1 cellular context compared by ENCODE assay signal in the genomic region with DNA sequence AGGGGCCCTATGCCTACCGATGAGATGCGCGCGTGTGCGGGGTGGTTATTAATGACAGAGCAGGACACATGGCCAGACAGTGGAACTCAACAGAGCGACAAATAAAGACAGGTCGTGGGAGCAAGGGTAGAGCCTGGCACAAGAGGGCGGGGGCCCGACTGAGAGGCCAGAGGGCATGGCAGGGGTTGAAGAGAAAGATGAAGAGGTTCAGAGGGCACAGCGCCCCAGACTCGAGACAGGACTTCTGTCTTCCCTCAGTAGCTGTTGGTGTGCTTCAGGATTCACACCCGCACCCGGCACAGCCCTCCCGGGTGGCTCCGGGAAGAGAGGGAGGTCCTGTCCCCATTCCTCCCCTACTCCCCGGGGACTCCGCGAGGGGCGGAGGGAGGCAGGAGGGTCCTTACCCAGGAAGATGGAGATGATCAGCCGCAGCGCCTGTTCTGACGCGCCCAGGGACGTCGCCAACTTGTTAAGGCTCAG.
TF ChIP-seq lines count a peak whose summit lies in the region.

No MANE protein-coding gene starts in this region.

TF ChIP-seq in HepG2, 621 proteins besides CTCF, POLR2A, EP300 and RAD21 (continues in another document):
- no peak for TF ChIP-seq HOXA5 (CRISPR knock-in tag; IDR thresholded peaks at IDR 0.05)
- no peak for TF ChIP-seq SATB2 (CRISPR knock-in tag; IDR thresholded peaks at IDR 0.05)
- TF ChIP-seq, protein P1, sequence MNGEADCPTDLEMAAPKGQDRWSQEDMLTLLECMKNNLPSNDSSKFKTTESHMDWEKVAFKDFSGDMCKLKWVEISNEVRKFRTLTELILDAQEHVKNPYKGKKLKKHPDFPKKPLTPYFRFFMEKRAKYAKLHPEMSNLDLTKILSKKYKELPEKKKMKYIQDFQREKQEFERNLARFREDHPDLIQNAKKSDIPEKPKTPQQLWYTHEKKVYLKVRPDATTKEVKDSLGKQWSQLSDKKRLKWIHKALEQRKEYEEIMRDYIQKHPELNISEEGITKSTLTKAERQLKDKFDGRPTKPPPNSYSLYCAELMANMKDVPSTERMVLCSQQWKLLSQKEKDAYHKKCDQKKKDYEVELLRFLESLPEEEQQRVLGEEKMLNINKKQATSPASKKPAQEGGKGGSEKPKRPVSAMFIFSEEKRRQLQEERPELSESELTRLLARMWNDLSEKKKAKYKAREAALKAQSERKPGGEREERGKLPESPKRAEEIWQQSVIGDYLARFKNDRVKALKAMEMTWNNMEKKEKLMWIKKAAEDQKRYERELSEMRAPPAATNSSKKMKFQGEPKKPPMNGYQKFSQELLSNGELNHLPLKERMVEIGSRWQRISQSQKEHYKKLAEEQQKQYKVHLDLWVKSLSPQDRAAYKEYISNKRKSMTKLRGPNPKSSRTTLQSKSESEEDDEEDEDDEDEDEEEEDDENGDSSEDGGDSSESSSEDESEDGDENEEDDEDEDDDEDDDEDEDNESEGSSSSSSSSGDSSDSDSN (CRISPR knock-in tag; IDR thresholded peaks at IDR 0.05), result no peak
- TF ChIP-seq TAF15 (IDR thresholded peaks at IDR 0.05; ENCODE audit: low read depth, low read length, poor library complexity, severe bottlenecking), result peak; percentile 13
- no peak for TF ChIP-seq BHLHE40 (IDR thresholded peaks at IDR 0.05; ENCODE audit: low read length)
- TF ChIP-seq ZNF724P (CRISPR knock-in tag; IDR thresholded peaks at IDR 0.05; ENCODE audit: borderline replicate concordance), result 0 out of 2 replicates have a peak, but pooled peaks have one; percentile 18
- TF ChIP-seq NCOA5 (CRISPR knock-in tag; IDR thresholded peaks at IDR 0.05), result no peak
- TF ChIP-seq ZNF143 (CRISPR knock-in tag; IDR thresholded peaks at IDR 0.05), result no peak
- no peak for TF ChIP-seq NR1H2 (CRISPR knock-in tag; IDR thresholded peaks at IDR 0.05; ENCODE audit: borderline replicate concordance, low read depth)
- TF ChIP-seq, protein P2, sequence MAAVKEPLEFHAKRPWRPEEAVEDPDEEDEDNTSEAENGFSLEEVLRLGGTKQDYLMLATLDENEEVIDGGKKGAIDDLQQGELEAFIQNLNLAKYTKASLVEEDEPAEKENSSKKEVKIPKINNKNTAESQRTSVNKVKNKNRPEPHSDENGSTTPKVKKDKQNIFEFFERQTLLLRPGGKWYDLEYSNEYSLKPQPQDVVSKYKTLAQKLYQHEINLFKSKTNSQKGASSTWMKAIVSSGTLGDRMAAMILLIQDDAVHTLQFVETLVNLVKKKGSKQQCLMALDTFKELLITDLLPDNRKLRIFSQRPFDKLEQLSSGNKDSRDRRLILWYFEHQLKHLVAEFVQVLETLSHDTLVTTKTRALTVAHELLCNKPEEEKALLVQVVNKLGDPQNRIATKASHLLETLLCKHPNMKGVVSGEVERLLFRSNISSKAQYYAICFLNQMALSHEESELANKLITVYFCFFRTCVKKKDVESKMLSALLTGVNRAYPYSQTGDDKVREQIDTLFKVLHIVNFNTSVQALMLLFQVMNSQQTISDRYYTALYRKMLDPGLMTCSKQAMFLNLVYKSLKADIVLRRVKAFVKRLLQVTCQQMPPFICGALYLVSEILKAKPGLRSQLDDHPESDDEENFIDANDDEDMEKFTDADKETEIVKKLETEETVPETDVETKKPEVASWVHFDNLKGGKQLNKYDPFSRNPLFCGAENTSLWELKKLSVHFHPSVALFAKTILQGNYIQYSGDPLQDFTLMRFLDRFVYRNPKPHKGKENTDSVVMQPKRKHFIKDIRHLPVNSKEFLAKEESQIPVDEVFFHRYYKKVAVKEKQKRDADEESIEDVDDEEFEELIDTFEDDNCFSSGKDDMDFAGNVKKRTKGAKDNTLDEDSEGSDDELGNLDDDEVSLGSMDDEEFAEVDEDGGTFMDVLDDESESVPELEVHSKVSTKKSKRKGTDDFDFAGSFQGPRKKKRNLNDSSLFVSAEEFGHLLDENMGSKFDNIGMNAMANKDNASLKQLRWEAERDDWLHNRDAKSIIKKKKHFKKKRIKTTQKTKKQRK (IDR thresholded peaks at IDR 0.05; ENCODE audit: low read length), result no peak
- peak; percentile 28; the same call in 1 of the 2 replicates for TF ChIP-seq PCBP1 (IDR thresholded peaks at IDR 0.05; ENCODE audit: borderline replicate concordance, low read depth, low read length)
- no peak for TF ChIP-seq TCF12 (IDR thresholded peaks at IDR 0.05)
- no peak for TF ChIP-seq TCF12 (CRISPR knock-in tag; IDR thresholded peaks at IDR 0.05)
- TF ChIP-seq HNRNPUL1 (IDR thresholded peaks at IDR 0.05; ENCODE audit: low read depth, low read length), result no peak
- TF ChIP-seq POLR2AphosphoS2 (IDR thresholded peaks at IDR 0.05; ENCODE audit: low read depth, low read length), result no peak
- no peak for TF ChIP-seq PPARG (CRISPR knock-in tag; conservative IDR thresholded peaks at IDR 0.05)
- TF ChIP-seq ZNF761 (CRISPR knock-in tag; conservative IDR thresholded peaks at IDR 0.05), result no peak
- TF ChIP-seq ZNF7 (CRISPR knock-in tag; IDR thresholded peaks at IDR 0.05), result no peak
- no peak for TF ChIP-seq FOXA1 (IDR thresholded peaks at IDR 0.05)
- no peak for TF ChIP-seq FOXA1 (CRISPR knock-in tag; IDR thresholded peaks at IDR 0.05)
- no peak for TF ChIP-seq NAIF1 (CRISPR knock-in tag; IDR thresholded peaks at IDR 0.05; ENCODE audit: borderline replicate concordance)
- no peak for TF ChIP-seq ZNF660 (CRISPR knock-in tag; IDR thresholded peaks at IDR 0.05; ENCODE audit: borderline replicate concordance, low read depth)
- no peak for TF ChIP-seq KDM5A (IDR thresholded peaks at IDR 0.05; ENCODE audit: borderline replicate concordance, low read length)
- no peak for TF ChIP-seq NR3C1 (CRISPR knock-in tag; IDR thresholded peaks at IDR 0.05)
- TF ChIP-seq SRF (IDR thresholded peaks at IDR 0.05; ENCODE audit: low read depth, low read length), result no peak
- TF ChIP-seq ZNF234 (CRISPR knock-in tag; conservative IDR thresholded peaks at IDR 0.05), result no peak
- no peak for TF ChIP-seq REXO4 (CRISPR knock-in tag; IDR thresholded peaks at IDR 0.05; ENCODE audit: borderline replicate concordance)
- TF ChIP-seq, protein P3, sequence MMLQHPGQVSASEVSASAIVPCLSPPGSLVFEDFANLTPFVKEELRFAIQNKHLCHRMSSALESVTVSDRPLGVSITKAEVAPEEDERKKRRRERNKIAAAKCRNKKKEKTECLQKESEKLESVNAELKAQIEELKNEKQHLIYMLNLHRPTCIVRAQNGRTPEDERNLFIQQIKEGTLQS (CRISPR knock-in tag; IDR thresholded peaks at IDR 0.05), result no peak
- peak; percentile 67; the same call in 1 of the 2 replicates for TF ChIP-seq HNRNPL (IDR thresholded peaks at IDR 0.05; ENCODE audit: low read depth, low read length)
- TF ChIP-seq SPEN (CRISPR knock-in tag; IDR thresholded peaks at IDR 0.05; ENCODE audit: low read depth), result no peak
- no peak for TF ChIP-seq ZKSCAN1 (IDR thresholded peaks at IDR 0.05; ENCODE audit: low read length)
- no peak for TF ChIP-seq TMF1 (CRISPR knock-in tag; IDR thresholded peaks at IDR 0.05; ENCODE audit: low read depth)
- TF ChIP-seq U2AF1 (optimal IDR thresholded peaks at IDR 0.05; ENCODE audit: low read depth, low read length), result no peak
- TF ChIP-seq, protein P4, sequence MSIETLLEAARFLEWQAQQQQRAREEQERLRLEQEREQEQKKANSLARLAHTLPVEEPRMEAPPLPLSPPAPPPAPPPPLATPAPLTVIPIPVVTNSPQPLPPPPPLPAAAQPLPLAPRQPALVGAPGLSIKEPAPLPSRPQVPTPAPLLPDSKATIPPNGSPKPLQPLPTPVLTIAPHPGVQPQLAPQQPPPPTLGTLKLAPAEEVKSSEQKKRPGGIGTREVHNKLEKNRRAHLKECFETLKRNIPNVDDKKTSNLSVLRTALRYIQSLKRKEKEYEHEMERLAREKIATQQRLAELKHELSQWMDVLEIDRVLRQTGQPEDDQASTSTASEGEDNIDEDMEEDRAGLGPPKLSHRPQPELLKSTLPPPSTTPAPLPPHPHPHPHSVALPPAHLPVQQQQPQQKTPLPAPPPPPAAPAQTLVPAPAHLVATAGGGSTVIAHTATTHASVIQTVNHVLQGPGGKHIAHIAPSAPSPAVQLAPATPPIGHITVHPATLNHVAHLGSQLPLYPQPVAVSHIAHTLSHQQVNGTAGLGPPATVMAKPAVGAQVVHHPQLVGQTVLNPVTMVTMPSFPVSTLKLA (IDR thresholded peaks at IDR 0.05), result 0 out of 2 replicates have a peak, but pooled peaks have one; percentile 15
- 0 out of 2 replicates have a peak, but pooled peaks have one; percentile 33 for TF ChIP-seq NCOA1 (CRISPR knock-in tag; IDR thresholded peaks at IDR 0.05)
- no peak for TF ChIP-seq SOX6 (IDR thresholded peaks at IDR 0.05)
- no peak for TF ChIP-seq SOX6 (CRISPR knock-in tag; IDR thresholded peaks at IDR 0.05)
- TF ChIP-seq TAF1 (CRISPR knock-in tag; IDR thresholded peaks at IDR 0.05), result no peak
- no peak for TF ChIP-seq ZFP82 (CRISPR knock-in tag; IDR thresholded peaks at IDR 0.05; ENCODE audit: borderline replicate concordance)
- TF ChIP-seq, protein P5, sequence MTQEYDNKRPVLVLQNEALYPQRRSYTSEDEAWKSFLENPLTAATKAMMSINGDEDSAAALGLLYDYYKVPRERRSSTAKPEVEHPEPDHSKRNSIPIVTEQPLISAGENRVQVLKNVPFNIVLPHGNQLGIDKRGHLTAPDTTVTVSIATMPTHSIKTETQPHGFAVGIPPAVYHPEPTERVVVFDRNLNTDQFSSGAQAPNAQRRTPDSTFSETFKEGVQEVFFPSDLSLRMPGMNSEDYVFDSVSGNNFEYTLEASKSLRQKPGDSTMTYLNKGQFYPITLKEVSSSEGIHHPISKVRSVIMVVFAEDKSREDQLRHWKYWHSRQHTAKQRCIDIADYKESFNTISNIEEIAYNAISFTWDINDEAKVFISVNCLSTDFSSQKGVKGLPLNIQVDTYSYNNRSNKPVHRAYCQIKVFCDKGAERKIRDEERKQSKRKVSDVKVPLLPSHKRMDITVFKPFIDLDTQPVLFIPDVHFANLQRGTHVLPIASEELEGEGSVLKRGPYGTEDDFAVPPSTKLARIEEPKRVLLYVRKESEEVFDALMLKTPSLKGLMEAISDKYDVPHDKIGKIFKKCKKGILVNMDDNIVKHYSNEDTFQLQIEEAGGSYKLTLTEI (CRISPR knock-in tag; conservative IDR thresholded peaks at IDR 0.05), result no peak
- no peak for TF ChIP-seq GATA4 (IDR thresholded peaks at IDR 0.05; ENCODE audit: borderline replicate concordance, low read depth)
- TF ChIP-seq ZNF841 (CRISPR knock-in tag; IDR thresholded peaks at IDR 0.05; ENCODE audit: borderline replicate concordance), result no peak
- TF ChIP-seq, protein P6, sequence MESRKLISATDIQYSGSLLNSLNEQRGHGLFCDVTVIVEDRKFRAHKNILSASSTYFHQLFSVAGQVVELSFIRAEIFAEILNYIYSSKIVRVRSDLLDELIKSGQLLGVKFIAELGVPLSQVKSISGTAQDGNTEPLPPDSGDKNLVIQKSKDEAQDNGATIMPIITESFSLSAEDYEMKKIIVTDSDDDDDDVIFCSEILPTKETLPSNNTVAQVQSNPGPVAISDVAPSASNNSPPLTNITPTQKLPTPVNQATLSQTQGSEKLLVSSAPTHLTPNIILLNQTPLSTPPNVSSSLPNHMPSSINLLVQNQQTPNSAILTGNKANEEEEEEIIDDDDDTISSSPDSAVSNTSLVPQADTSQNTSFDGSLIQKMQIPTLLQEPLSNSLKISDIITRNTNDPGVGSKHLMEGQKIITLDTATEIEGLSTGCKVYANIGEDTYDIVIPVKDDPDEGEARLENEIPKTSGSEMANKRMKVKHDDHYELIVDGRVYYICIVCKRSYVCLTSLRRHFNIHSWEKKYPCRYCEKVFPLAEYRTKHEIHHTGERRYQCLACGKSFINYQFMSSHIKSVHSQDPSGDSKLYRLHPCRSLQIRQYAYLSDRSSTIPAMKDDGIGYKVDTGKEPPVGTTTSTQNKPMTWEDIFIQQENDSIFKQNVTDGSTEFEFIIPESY (CRISPR knock-in tag; IDR thresholded peaks at IDR 0.05), result no peak
- no peak for TF ChIP-seq NR2F2 (IDR thresholded peaks at IDR 0.05; ENCODE audit: borderline replicate concordance, low read depth)
- TF ChIP-seq, protein P7, sequence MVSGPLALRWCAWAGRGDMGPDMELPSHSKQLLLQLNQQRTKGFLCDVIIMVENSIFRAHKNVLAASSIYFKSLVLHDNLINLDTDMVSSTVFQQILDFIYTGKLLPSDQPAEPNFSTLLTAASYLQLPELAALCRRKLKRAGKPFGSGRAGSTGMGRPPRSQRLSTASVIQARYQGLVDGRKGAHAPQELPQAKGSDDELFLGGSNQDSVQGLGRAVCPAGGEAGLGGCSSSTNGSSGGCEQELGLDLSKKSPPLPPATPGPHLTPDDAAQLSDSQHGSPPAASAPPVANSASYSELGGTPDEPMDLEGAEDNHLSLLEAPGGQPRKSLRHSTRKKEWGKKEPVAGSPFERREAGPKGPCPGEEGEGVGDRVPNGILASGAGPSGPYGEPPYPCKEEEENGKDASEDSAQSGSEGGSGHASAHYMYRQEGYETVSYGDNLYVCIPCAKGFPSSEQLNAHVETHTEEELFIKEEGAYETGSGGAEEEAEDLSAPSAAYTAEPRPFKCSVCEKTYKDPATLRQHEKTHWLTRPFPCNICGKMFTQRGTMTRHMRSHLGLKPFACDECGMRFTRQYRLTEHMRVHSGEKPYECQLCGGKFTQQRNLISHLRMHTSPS (CRISPR knock-in tag; IDR thresholded peaks at IDR 0.05; ENCODE audit: low read depth), result no peak
- TF ChIP-seq ZNF343 (CRISPR knock-in tag; IDR thresholded peaks at IDR 0.05), result 0 out of 2 replicates have a peak, but pooled peaks have one; percentile 16
- TF ChIP-seq, protein P8, sequence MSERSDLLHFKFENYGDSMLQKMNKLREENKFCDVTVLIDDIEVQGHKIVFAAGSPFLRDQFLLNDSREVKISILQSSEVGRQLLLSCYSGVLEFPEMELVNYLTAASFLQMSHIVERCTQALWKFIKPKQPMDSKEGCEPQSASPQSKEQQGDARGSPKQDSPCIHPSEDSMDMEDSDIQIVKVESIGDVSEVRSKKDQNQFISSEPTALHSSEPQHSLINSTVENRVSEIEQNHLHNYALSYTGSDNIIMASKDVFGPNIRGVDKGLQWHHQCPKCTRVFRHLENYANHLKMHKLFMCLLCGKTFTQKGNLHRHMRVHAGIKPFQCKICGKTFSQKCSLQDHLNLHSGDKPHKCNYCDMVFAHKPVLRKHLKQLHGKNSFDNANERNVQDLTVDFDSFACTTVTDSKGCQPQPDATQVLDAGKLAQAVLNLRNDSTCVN (CRISPR knock-in tag; IDR thresholded peaks at IDR 0.05; ENCODE audit: borderline replicate concordance), result no peak
- TF ChIP-seq, protein P9, sequence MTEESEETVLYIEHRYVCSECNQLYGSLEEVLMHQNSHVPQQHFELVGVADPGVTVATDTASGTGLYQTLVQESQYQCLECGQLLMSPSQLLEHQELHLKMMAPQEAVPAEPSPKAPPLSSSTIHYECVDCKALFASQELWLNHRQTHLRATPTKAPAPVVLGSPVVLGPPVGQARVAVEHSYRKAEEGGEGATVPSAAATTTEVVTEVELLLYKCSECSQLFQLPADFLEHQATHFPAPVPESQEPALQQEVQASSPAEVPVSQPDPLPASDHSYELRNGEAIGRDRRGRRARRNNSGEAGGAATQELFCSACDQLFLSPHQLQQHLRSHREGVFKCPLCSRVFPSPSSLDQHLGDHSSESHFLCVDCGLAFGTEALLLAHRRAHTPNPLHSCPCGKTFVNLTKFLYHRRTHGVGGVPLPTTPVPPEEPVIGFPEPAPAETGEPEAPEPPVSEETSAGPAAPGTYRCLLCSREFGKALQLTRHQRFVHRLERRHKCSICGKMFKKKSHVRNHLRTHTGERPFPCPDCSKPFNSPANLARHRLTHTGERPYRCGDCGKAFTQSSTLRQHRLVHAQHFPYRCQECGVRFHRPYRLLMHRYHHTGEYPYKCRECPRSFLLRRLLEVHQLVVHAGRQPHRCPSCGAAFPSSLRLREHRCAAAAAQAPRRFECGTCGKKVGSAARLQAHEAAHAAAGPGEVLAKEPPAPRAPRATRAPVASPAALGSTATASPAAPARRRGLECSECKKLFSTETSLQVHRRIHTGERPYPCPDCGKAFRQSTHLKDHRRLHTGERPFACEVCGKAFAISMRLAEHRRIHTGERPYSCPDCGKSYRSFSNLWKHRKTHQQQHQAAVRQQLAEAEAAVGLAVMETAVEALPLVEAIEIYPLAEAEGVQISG (CRISPR knock-in tag; IDR thresholded peaks at IDR 0.05), result no peak
